ENCODE assay signal across 8 cellular contexts in the genomic region with DNA sequence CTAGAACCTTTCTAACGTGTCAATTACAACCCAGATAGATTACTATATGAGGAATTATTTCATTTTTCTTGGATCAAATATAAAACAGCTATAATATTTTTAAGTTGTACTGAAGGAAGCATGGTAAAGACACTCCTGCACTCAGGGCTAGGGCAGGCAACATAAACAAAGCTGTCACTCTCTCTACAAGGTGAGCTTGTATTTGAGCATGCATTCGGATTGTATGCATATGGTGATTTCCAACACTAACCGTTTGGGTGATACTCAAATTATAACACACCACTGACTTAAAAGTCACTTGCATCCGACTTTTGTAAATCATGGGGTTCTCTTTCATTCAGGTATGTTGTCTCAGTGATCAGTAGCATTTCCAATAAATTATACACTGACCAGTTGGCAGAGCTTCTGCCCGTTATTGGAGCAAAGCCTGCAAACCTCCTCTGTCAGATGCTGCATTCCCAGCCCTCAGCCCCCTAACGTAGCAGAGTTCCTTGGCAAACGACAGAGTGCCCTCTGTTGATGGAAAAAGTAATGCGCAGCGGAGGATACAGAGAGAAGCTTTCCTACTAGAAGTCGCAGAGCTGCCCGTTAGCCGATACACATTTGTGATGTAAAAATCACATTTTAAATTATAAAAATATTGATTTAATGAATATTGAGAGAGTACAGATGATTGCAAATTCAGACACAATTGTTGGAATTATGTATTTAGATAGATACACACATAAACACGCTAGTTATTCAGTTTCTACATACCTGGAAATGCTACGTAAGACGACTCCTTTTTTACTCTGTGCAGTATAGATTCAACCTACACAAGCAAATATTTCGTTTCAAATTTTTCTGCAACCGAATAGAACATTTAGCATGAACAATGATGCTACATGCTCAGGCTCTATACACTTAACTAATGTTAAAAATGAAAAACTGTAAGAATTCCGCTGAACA.
DNase-seq lines count a peak whose midpoint lies in the region; ATAC-seq and TF ChIP-seq lines count a peak whose summit lies in the region.

No MANE protein-coding gene starts in this region.

- H3K27me3 ChIP-seq in HL-60 (ENCODE audit: insufficient read depth, poor library complexity, severe bottlenecking), result peaks cover 6% of the 10 kb centered on the region

- no peaks in the 10 kb centered on the region for H3K9me3 Mint-ChIP-seq in osteocyte (ENCODE audit: unreplicated experiment)

- H3K4me3 ChIP-seq in HL-60 (replicated peaks; ENCODE audit: insufficient read depth, low read length) (no peak overlapping the region), foreskin fibroblast (ENCODE audit: low read depth in 1 of 2, low read length in 2 of 2) (no peak overlapping the region)

- no peak overlapping the region for H3K27ac ChIP-seq in HL-60 (replicated peaks)

- peak; percentile 30 for TF ChIP-seq CTCF in HL-60 (IDR thresholded peaks at IDR 0.05; ENCODE audit: insufficient read depth, low read length)
- TF ChIP-seq CTCF in foreskin fibroblast (IDR thresholded peaks at IDR 0.05; ENCODE audit: low read depth, low read length), result peak; percentile 66
- TF ChIP-seq CTCF in osteocyte (IDR thresholded peaks at IDR 0.05), result peak; percentile 69

- peaks cover 44% of the 10 kb centered on the region for H3K27me3 Mint-ChIP-seq in osteocyte (ENCODE audit: unreplicated experiment)

- no peak overlapping the region for H3K27ac Mint-ChIP-seq in osteocyte (ENCODE audit: unreplicated experiment)

- no peak overlapping the region for H3K4me3 Mint-ChIP-seq in osteocyte (ENCODE audit: unreplicated experiment)

- no peaks in the 10 kb centered on the region for H3K4me1 Mint-ChIP-seq in osteocyte (ENCODE audit: unreplicated experiment)

- peak; percentile 3 for DNase-seq in GM04503 (ENCODE audit: low read depth)
- peak in 1 of 2 experiments; percentile 34 for DNase-seq in HL-60 (ENCODE audit: low read depth in 1 of 2, low spot score in 1 of 2)
- peak; percentile 93 for DNase-seq in NCI-H748 (lab: John Stamatoyannopoulos, UW; ENCODE audit: unreplicated experiment)
- peak; percentile 2 for DNase-seq in activated T-cell treated with anti-CD3 and anti-CD28 coated beads for 1 hour (ENCODE audit: low read depth)
- DNase-seq in foreskin fibroblast, result peak; percentile 3 to 13
- DNase-seq in osteocyte (ENCODE audit: extremely low spot score, unreplicated experiment), result no peak

- H3K36me3 Mint-ChIP-seq in osteocyte (ENCODE audit: unreplicated experiment), result no peaks in the 10 kb centered on the region

- ATAC-seq in HG03139 (IDR thresholded peaks at IDR 0.05; ENCODE audit: unreplicated experiment), result no peak
- no peak for ATAC-seq in GM21515 (IDR thresholded peaks at IDR 0.05; ENCODE audit: unreplicated experiment)
